ENCODE assay signal across 17 cellular contexts in genomic region chr17:69314246-69315030, GRCh38. TPM values are rescaled to one million over a fixed set of nuclear protein-coding genes. Genes with fewer than 3 reads are reported as not detected.
DNase-seq lines count a peak whose midpoint lies in the region; ATAC-seq, FAIRE-seq and TF ChIP-seq lines count a peak whose summit lies in the region.
"Had no signal": no experiment of that assay in that cellular context is flagged by ENCODE, and none has a peak within 500 bp of the region (broad histone marks: within the 10 kb centered on the region; RNA-seq: fewer than 3 reads in every experiment).

No MANE protein-coding gene starts in this region.

- no peak overlapping the region for H3K4me3 Mint-ChIP-seq in mesothelial cell of epicardium
- H3K4me3 Mint-ChIP-seq: activated T-cell treated with anti-CD3 and anti-CD28 coated beads, Interleukin-2, amount 50 U/mL, for 72 hours; effector memory CD8-positive, alpha-beta T cell; HFFc6; IgD-negative memory B cell had no signal

- no peak overlapping the region for H3K27ac Mint-ChIP-seq in mesothelial cell of epicardium
- H3K27ac Mint-ChIP-seq: activated T-cell treated with anti-CD3 and anti-CD28 coated beads, Interleukin-2, amount 50 U/mL, for 72 hours; effector memory CD8-positive, alpha-beta T cell; HFFc6; IgD-negative memory B cell had no signal

- H3K9ac ChIP-seq in keratinocyte (ENCODE audit: control insufficient read depth, extremely low read depth, insufficient read depth, low read length), result no peak overlapping the region

- H3K36me3 ChIP-seq in keratinocyte (ENCODE audit: control insufficient read depth in 2 of 2, extremely low read depth in 1 of 2, insufficient read depth in 2 of 2, low read length in 2 of 2), result no peaks in the 10 kb centered on the region
- H3K36me3 ChIP-seq: ovary had no signal

- no peaks in the 10 kb centered on the region for H3K9me1 ChIP-seq in keratinocyte (ENCODE audit: control insufficient read depth, extremely low read depth, insufficient read depth, low read length)

- H3K4me3 ChIP-seq in keratinocyte (ENCODE audit: control insufficient read depth in 2 of 3, extremely low read depth in 1 of 3, insufficient read depth in 2 of 3, low read depth in 1 of 3, low read length in 3 of 3), result no peak overlapping the region
- H3K4me3 ChIP-seq: heart left ventricle, lower lobe of right lung, ovary had no signal

- FAIRE-seq in keratinocyte (lab: Jason Lieb, UNC), result peak; percentile 23
- FAIRE-seq: astrocyte had no signal

- H3K27me3 Mint-ChIP-seq in mesothelial cell of epicardium (ENCODE audit: low read depth), result no peaks in the 10 kb centered on the region
- H3K27me3 Mint-ChIP-seq: effector memory CD8-positive, alpha-beta T cell; IgD-negative memory B cell had no signal

- ATAC-seq in GM19351 (IDR thresholded peaks at IDR 0.05; ENCODE audit: unreplicated experiment) (no peak), GM18511 (IDR thresholded peaks at IDR 0.05; ENCODE audit: unreplicated experiment) (no peak)
- ATAC-seq: activated T-cell treated with anti-CD3 and anti-CD28 coated beads, Interleukin-2, amount 50 U/mL, for 72 hours; effector memory CD8-positive, alpha-beta T cell; heart left ventricle; lower lobe of right lung had no signal

- no peaks in the 10 kb centered on the region for H3K36me3 Mint-ChIP-seq in mesothelial cell of epicardium

- no peak overlapping the region for H3K27ac ChIP-seq in keratinocyte (ENCODE audit: control insufficient read depth, insufficient read depth, low read length)
- H3K27ac ChIP-seq: heart left ventricle, lower lobe of right lung, ovary had no signal

- dilution Hi-C loops in keratinocyte (cut with MboI; ENCODE audit: extremely low pct_ligation_motif_present, low sequenced_read_pairs), result no loop called here

- no peaks in the 10 kb centered on the region for H4K20me1 ChIP-seq in keratinocyte (ENCODE audit: control insufficient read depth, extremely low read depth, insufficient read depth, low read length)

- no peaks in the 10 kb centered on the region for H3K27me3 ChIP-seq in keratinocyte (ENCODE audit: control insufficient read depth, extremely low read depth, insufficient read depth, low read length)
- H3K27me3 ChIP-seq: heart left ventricle, ovary had no signal

- no peaks in the 10 kb centered on the region for H3K9me3 Mint-ChIP-seq in mesothelial cell of epicardium
- H3K9me3 Mint-ChIP-seq: activated T-cell treated with anti-CD3 and anti-CD28 coated beads, Interleukin-2, amount 50 U/mL, for 72 hours; effector memory CD8-positive, alpha-beta T cell; HFFc6; IgD-negative memory B cell had no signal

- TF ChIP-seq CTCF in keratinocyte (optimal IDR thresholded peaks at IDR 0.05 in 1 of 3, IDR thresholded peaks at IDR 0.05 in 1 of 3, conservative IDR thresholded peaks at IDR 0.05 in 1 of 3; ENCODE audit: extremely low read depth in 1 of 3, insufficient read depth in 2 of 3, low read length in 3 of 3) (no peak), mesothelial cell of epicardium (IDR thresholded peaks at IDR 0.05; ENCODE audit: unreplicated experiment) (no peak)

- DNase-seq in COLO668 (lab: John Stamatoyannopoulos, UW; ENCODE audit: unreplicated experiment), result peak; percentile 19
- peak; percentile 84 for DNase-seq in NCI-H2029 treated with DMSO at 0.1 percent for 48 hours (lab: John Stamatoyannopoulos, UW)
- DNase-seq in SHP77 (lab: John Stamatoyannopoulos, UW), result peak; percentile 37 to 39
- DNase-seq in keratinocyte (ENCODE audit: low read depth, low spot score), result no peak
- DNase-seq in mesothelial cell of epicardium (ENCODE audit: low spot score in 2 of 2, unreplicated experiment in 2 of 2), result no peak
- no peak for DNase-seq in foreskin melanocyte
- DNase-seq: activated T-cell treated with anti-CD3 and anti-CD28 coated beads, Interleukin-2, amount 50 U/mL, for 72 hours; effector memory CD8-positive, alpha-beta T cell; heart left ventricle; HFFc6; lower lobe of right lung; NCI-H446 treated with DMSO at 0.1 percent for 48 hours; ovary had no signal

- H3K79me2 ChIP-seq in keratinocyte (ENCODE audit: control insufficient read depth, insufficient read depth, low read length), result no peaks in the 10 kb centered on the region

- no peaks in the 10 kb centered on the region for H3K9me3 ChIP-seq in keratinocyte (ENCODE audit: control insufficient read depth, low read depth, low read length)
- H3K9me3 ChIP-seq: heart left ventricle, lower lobe of right lung, ovary had no signal

- peaks cover 12% of the 10 kb centered on the region for H3K4me1 Mint-ChIP-seq in mesothelial cell of epicardium

- peaks cover 11% of the 10 kb centered on the region for H3K4me1 ChIP-seq in keratinocyte (ENCODE audit: control insufficient read depth, extremely low read depth, insufficient read depth, low read length)

- no peak overlapping the region for H2AFZ ChIP-seq in keratinocyte (ENCODE audit: control insufficient read depth, low read length)

- no peak overlapping the region for H3K4me2 ChIP-seq in keratinocyte (ENCODE audit: control insufficient read depth, extremely low read depth, insufficient read depth, low read depth, low read length)

RNA-seq across cellular contexts. Expression of gene ABCA5, which starts 12.5 kb away (rescaled TPM):
- 5.4 to 11.1 TPM (median 9.4 TPM) in 3 replicates for polyA plus RNA-seq in keratinocyte
- polyA plus RNA-seq in keratinocyte (2011; ENCODE audit: low read depth), result 30.2 TPM
- 1.4 and 2.8 TPM in 2 replicates for polyA plus RNA-seq in keratinocyte (2011; cell fraction: cytosol; rRNA removed)
- 18.6 and 31.7 TPM in 2 replicates for polyA plus RNA-seq in keratinocyte (2011; cell fraction: nucleus; rRNA removed)
- 5.2 and 15.1 TPM in 2 replicates for polyA plus RNA-seq in keratinocyte (2012; ENCODE audit: low replicate concordance)
- 2.0 to 19.5 TPM (median 11.9 TPM) in 3 replicates for polyA minus RNA-seq in keratinocyte
- polyA minus RNA-seq in keratinocyte (2011; cell fraction: cytosol; rRNA and poly(A)+ RNA removed), result 1.2 TPM
- polyA minus RNA-seq in keratinocyte (2011; cell fraction: nucleus; rRNA and poly(A)+ RNA removed), result 19.1 and 41.3 TPM in 2 replicates
- 12.5 to 13.9 TPM (median 13.1 TPM) in 3 replicates for total RNA-seq in mesothelial cell of epicardium

Comparison
In these comparisons a context has a peak if more than half of its experiments do, and no peak if none do; other contexts are left out.
1. DNase-seq: peak in COLO668 (single experiment), NCI-H2029 treated with DMSO at 0.1 percent for 48 hours (single experiment) and SHP77 (2 of 2); none in keratinocyte (single experiment), mesothelial cell of epicardium (0 of 2) and foreskin melanocyte (single experiment).